In genomic region chr3:155745795-155746550, GRCh38 we compare ENCODE assay signal across 8 cellular contexts. TPM values are rescaled to one million over a fixed set of nuclear protein-coding genes. Genes with fewer than 3 reads are reported as not detected.
DNase-seq lines count a peak whose midpoint lies in the region; ATAC-seq and TF ChIP-seq lines count a peak whose summit lies in the region.

No MANE protein-coding gene starts in this region.

- DNase-seq in stimulated activated naive CD8-positive, alpha-beta T cell treated with anti-CD3 and anti-CD28 coated beads, Interleukin-15, Interleukin-2, amounts not matched to agents 100 U/mL and 50 U/mL, for 24 hours, result no peak
- DNase-seq in T-cell (no peak), left ventricle myocardium inferior (no peak), renal cortical epithelial cell (ENCODE audit: low read depth) (peak; percentile 75)
- DNase-seq in activated CD8-positive, alpha-beta memory T cell treated with anti-CD3 and anti-CD28 coated beads for 24 hours, result no peak
- no peak for DNase-seq in central memory CD4-positive, alpha-beta T cell

- TF ChIP-seq CTCF in left ventricle myocardium inferior (IDR thresholded peaks at IDR 0.05; ENCODE audit: borderline replicate concordance), result no peak

- peaks cover 50% of the 10 kb centered on the region for H3K27me3 Mint-ChIP-seq in stimulated activated naive CD8-positive, alpha-beta T cell treated with anti-CD3 and anti-CD28 coated beads, Interleukin-15, Interleukin-2, amounts not matched to agents 100 ng/mL and 50 ng/mL, for 24 hours
- H3K27me3 Mint-ChIP-seq in T-cell, result peaks cover 19 to 36% of the 10 kb centered on the region in 2 donors

- peaks cover 38% of the 10 kb centered on the region for H3K27me3 ChIP-seq in left ventricle myocardium inferior (ENCODE audit: low read depth)

- intact Hi-C loops in left ventricle myocardium inferior (cut with micrococcal nuclease), result no loop called here

- POLR2A ChIA-PET in T-cell (lab: Charles Lee), result interaction anchor here in 1 of 2 donors (0.6 kb wide), 2 partner anchors 141 to 716 kb away, joined by 3 to 10 read pairs; no protein-coding TSS in a partner anchor

- H3K4me1 Mint-ChIP-seq in stimulated activated naive CD8-positive, alpha-beta T cell treated with anti-CD3 and anti-CD28 coated beads, Interleukin-15, Interleukin-2, amounts not matched to agents 100 ng/mL and 50 ng/mL, for 24 hours (ENCODE audit: low read depth), result peaks cover 14% of the 10 kb centered on the region
- peaks cover 20 to 30% (median 30%) of the 10 kb centered on the region in 3 donors for H3K4me1 Mint-ChIP-seq in T-cell

- H3K9me3 Mint-ChIP-seq in stimulated activated naive CD8-positive, alpha-beta T cell treated with anti-CD3 and anti-CD28 coated beads, Interleukin-15, Interleukin-2, amounts not matched to agents 100 ng/mL and 50 ng/mL, for 24 hours, result no peaks in the 10 kb centered on the region
- H3K9me3 Mint-ChIP-seq in T-cell, result no peaks in the 10 kb centered on the region

- no peaks in the 10 kb centered on the region for H3K36me3 Mint-ChIP-seq in stimulated activated naive CD8-positive, alpha-beta T cell treated with anti-CD3 and anti-CD28 coated beads, Interleukin-15, Interleukin-2, amounts not matched to agents 100 ng/mL and 50 ng/mL, for 24 hours (ENCODE audit: low read depth)
- no peaks in the 10 kb centered on the region for H3K36me3 Mint-ChIP-seq in T-cell

- H3K9me3 ChIP-seq in left ventricle myocardium inferior (replicated peaks), result no peaks in the 10 kb centered on the region

- no peak overlapping the region for H3K27ac ChIP-seq in left ventricle myocardium inferior (replicated peaks)

- peak overlapping the region; percentile 72 for H3K4me3 ChIP-seq in left ventricle myocardium inferior

- H3K4me3 Mint-ChIP-seq in stimulated activated naive CD8-positive, alpha-beta T cell treated with anti-CD3 and anti-CD28 coated beads, Interleukin-15, Interleukin-2, amounts not matched to agents 100 ng/mL and 50 ng/mL, for 24 hours, result peak overlapping the region; percentile 42
- peak overlapping the region; percentile 62 to 97 (median 86) for H3K4me3 Mint-ChIP-seq in T-cell

- CTCF ChIA-PET in T-cell (lab: Charles Lee), result interaction anchor here in 1 of 2 donors (0.5 to 1.3 kb wide), 3 partner anchors 60 to 1394 kb away, joined by 3 to 7 read pairs (median 3); partner anchors contain the start of gene C3orf33

- H3K27ac Mint-ChIP-seq in stimulated activated naive CD8-positive, alpha-beta T cell treated with anti-CD3 and anti-CD28 coated beads, Interleukin-15, Interleukin-2, amounts not matched to agents 100 ng/mL and 50 ng/mL, for 24 hours, result no peak overlapping the region
- peak overlapping the region in 1 of 2 donors; percentile 23 for H3K27ac Mint-ChIP-seq in T-cell

- H3K36me3 ChIP-seq in left ventricle myocardium inferior, result no peaks in the 10 kb centered on the region

- peaks cover 31% of the 10 kb centered on the region for H3K4me1 ChIP-seq in left ventricle myocardium inferior

- ATAC-seq in stimulated activated naive CD8-positive, alpha-beta T cell treated with anti-CD3 and anti-CD28 coated beads, Interleukin-15, Interleukin-2, amounts not matched to agents 100 U/mL and 50 U/mL, for 24 hours, result no peak
- peak in 1 of 4 experiments; percentile 31 for ATAC-seq in T-cell (replicated peaks in 1 of 4)
- no peak for ATAC-seq in HG03280 (IDR thresholded peaks at IDR 0.05; ENCODE audit: unreplicated experiment)

RNA-seq across cellular contexts. Expression of gene PLCH1, which starts 1.1 kb away (rescaled TPM):
- total RNA-seq in T-cell (under 1 TPM in 4 of 5 donors, not detected in 1; 0.06 to 0.12 (median 0.09) TPM), left ventricle myocardium inferior (0.85 TPM), renal cortical epithelial cell (1.7 and 2.8 TPM in 2 replicates)
